20 cellular contexts compared by ENCODE assay signal in the genomic region with DNA sequence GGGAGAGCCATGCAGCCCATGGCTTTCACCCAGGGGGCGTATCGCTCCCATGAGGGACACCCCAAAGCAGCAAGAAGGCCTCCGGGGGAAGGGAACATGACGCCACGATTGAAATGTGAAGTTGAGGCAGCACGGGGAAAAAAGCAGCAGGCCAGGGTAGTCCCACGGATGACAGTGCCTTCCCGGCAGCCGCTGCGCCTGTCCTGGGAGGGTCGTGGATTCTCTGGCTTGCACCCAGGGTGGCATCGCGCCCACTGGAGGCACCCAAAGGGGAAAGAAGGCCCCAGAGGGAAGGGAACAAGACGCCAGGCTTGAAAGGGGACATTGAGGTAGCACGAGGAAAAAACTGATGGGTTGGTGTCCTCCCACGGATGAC.
DNase-seq lines count a peak whose midpoint lies in the region; ATAC-seq and TF ChIP-seq lines count a peak whose summit lies in the region.
"Had no signal": no experiment of that assay in that cellular context is flagged by ENCODE, and none has a peak within 500 bp of the region (broad histone marks: within the 10 kb centered on the region; RNA-seq: fewer than 3 reads in every experiment).

No MANE protein-coding gene starts in this region.

- intact Hi-C loops in Right ventricle myocardium superior (cut with DNase I), result no loop called here
- intact Hi-C loops in PC-9 (cut with micrococcal nuclease; ENCODE audit: unreplicated experiment), result no loop called here
- intact Hi-C loops in colonic mucosa (cut with DNase I), result no loop called here

- H3K4me3 ChIP-seq in right atrium auricular region (no peak overlapping the region), PC-9 (no peak overlapping the region), neuronal stem cell (ENCODE audit: low read length in 2 of 2) (no peak overlapping the region), colonic mucosa (no peak overlapping the region)
- H3K4me3 ChIP-seq: A549; BLaER1 treated with 17β-estradiol and CSF1 and Interleukin-3, amounts not matched to agents 10 nM and 100 nM; GM23338 had no signal

- H3K4me2 ChIP-seq in PC-9, result no peak overlapping the region
- H3K4me2 ChIP-seq in neuronal stem cell (ENCODE audit: insufficient read depth, low read length, poor library complexity, severe bottlenecking), result no peak overlapping the region
- H3K4me2 ChIP-seq: BLaER1 treated with 17β-estradiol and CSF1 and Interleukin-3, amounts not matched to agents 10 nM and 100 nM; GM23338 had no signal

- H4K20me1 ChIP-seq in PC-9 (ENCODE audit: insufficient read depth), result no peaks in the 10 kb centered on the region
- H4K20me1 ChIP-seq: BLaER1 treated with 17β-estradiol and CSF1 and Interleukin-3, amounts not matched to agents 10 nM and 100 nM had no signal

- H3K9ac ChIP-seq in neuronal stem cell (ENCODE audit: low read depth, low read length, poor library complexity) (no peak overlapping the region), colonic mucosa (ENCODE audit: low read depth in 2 of 2, low read length in 2 of 2) (no peak overlapping the region)
- H3K9ac ChIP-seq: BLaER1 treated with 17β-estradiol and CSF1 and Interleukin-3, amounts not matched to agents 10 nM and 100 nM had no signal

- DNase-seq in right atrium auricular region (ENCODE audit: low spot score) (peak; percentile 52), Right ventricle myocardium superior (no peak), PC-9 (no peak), neuronal stem cell (ENCODE audit: low spot score) (no peak), colonic mucosa (no peak)
- DNase-seq: 8988T; ACHN; AML-193; BE2C; CD4-positive, alpha-beta T cell; CD8-positive, alpha-beta memory T cell; DMS 273 treated with DMSO at 0.1 percent for 48 hours; DND-41; H9; HFFc6 had no signal

- no peak overlapping the region for H2BK12ac ChIP-seq in neuronal stem cell (ENCODE audit: low read length)

- H3K18ac ChIP-seq in neuronal stem cell (ENCODE audit: low read length), result no peak overlapping the region

- H3K23ac ChIP-seq in neuronal stem cell (ENCODE audit: low read depth, low read length, poor library complexity), result no peak overlapping the region

- H2AFZ ChIP-seq in PC-9 (0 out of 2 replicates have a peak overlapping the region, but pooled peaks have one; percentile 55), neuronal stem cell (ENCODE audit: low read length) (peak overlapping the region; percentile 56)
- H2AFZ ChIP-seq: GM23338 had no signal

- POLR2A ChIA-PET in PC-9 (lab: Charles Lee; ENCODE audit: unreplicated experiment), result no interaction called here

- H2BK15ac ChIP-seq in neuronal stem cell (ENCODE audit: low read length), result no peak overlapping the region

- no peaks in the 10 kb centered on the region for H3K9me2 ChIP-seq in PC-9 (ENCODE audit: insufficient read depth)

- H2BK120ac ChIP-seq in neuronal stem cell (ENCODE audit: low read depth, low read length), result no peak overlapping the region

- H3K79me2 ChIP-seq in PC-9 (ENCODE audit: low read depth), result no peaks in the 10 kb centered on the region

- no peaks in the 10 kb centered on the region for H3K4me1 ChIP-seq in right atrium auricular region
- peaks cover 3% of the 10 kb centered on the region for H3K4me1 ChIP-seq in PC-9 (replicated peaks; ENCODE audit: insufficient read depth)
- H3K4me1 ChIP-seq in neuronal stem cell (ENCODE audit: control insufficient read depth in 2 of 2, insufficient read depth in 1 of 2, low read depth in 1 of 2, low read length in 2 of 2), result no peaks in the 10 kb centered on the region
- H3K4me1 ChIP-seq in colonic mucosa, result no peaks in the 10 kb centered on the region
- H3K4me1 ChIP-seq: A549; BE2C; BLaER1 treated with 17β-estradiol and CSF1 and Interleukin-3, amounts not matched to agents 10 nM and 100 nM had no signal

- H2AK5ac ChIP-seq in neuronal stem cell (ENCODE audit: low read depth, low read length), result no peak overlapping the region

- no peak overlapping the region for H2BK5ac ChIP-seq in neuronal stem cell (ENCODE audit: low read length)

- no peak overlapping the region for H3K27ac ChIP-seq in right atrium auricular region
- no peak overlapping the region for H3K27ac ChIP-seq in PC-9
- no peak overlapping the region for H3K27ac ChIP-seq in neuronal stem cell (replicated peaks; ENCODE audit: low read length)
- H3K27ac ChIP-seq in colonic mucosa, result no peak overlapping the region
- H3K27ac ChIP-seq: A549; BLaER1 treated with 17β-estradiol and CSF1 and Interleukin-3, amounts not matched to agents 10 nM and 100 nM had no signal

- no peaks in the 10 kb centered on the region for H3K27me3 ChIP-seq in right atrium auricular region
- H3K27me3 ChIP-seq in PC-9 (ENCODE audit: insufficient read depth, low read depth), result peaks cover 59% of the 10 kb centered on the region
- no peaks in the 10 kb centered on the region for H3K27me3 ChIP-seq in neuronal stem cell (ENCODE audit: control insufficient read depth in 3 of 3, insufficient read depth in 3 of 3, low read depth in 1 of 3, low read length in 3 of 3)
- H3K27me3 ChIP-seq in colonic mucosa, result no peaks in the 10 kb centered on the region
- H3K27me3 ChIP-seq: BLaER1 treated with 17β-estradiol and CSF1 and Interleukin-3, amounts not matched to agents 10 nM and 100 nM had no signal

- H3K9me3 ChIP-seq in right atrium auricular region, result no peaks in the 10 kb centered on the region
- no peaks in the 10 kb centered on the region for H3K9me3 ChIP-seq in PC-9 (ENCODE audit: insufficient read depth, low read depth)
- peaks cover 0 to 75% of the 10 kb centered on the region in 2 donors for H3K9me3 ChIP-seq in neuronal stem cell (replicated peaks in 1 of 2; ENCODE audit: control insufficient read depth in 2 of 2, insufficient read depth in 1 of 2, low read depth in 1 of 2, low read length in 2 of 2)
- H3K9me3 ChIP-seq in colonic mucosa, result no peaks in the 10 kb centered on the region
- H3K9me3 ChIP-seq: BE2C had no signal

- H3K36me3 ChIP-seq in right atrium auricular region, result no peaks in the 10 kb centered on the region
- H3K36me3 ChIP-seq in PC-9 (ENCODE audit: low read depth), result no peaks in the 10 kb centered on the region
- H3K36me3 ChIP-seq in neuronal stem cell (replicated peaks in 1 of 2; ENCODE audit: control insufficient read depth in 2 of 2, insufficient read depth in 2 of 2, low read length in 2 of 2), result no peaks in the 10 kb centered on the region
- no peaks in the 10 kb centered on the region for H3K36me3 ChIP-seq in colonic mucosa
- H3K36me3 ChIP-seq: BE2C; BLaER1 treated with 17β-estradiol and CSF1 and Interleukin-3, amounts not matched to agents 10 nM and 100 nM had no signal

- no peak overlapping the region for H3K4ac ChIP-seq in neuronal stem cell (ENCODE audit: low read length)

- peaks cover 3% of the 10 kb centered on the region for H3K79me1 ChIP-seq in neuronal stem cell (ENCODE audit: low read depth, low read length)

- H4K91ac ChIP-seq in neuronal stem cell (ENCODE audit: low read depth, low read length, poor library complexity), result no peak overlapping the region

- WGBS in neuronal stem cell (ENCODE audit: extremely low coverage in 2 of 2, insufficient read length in 2 of 2, insufficient replicate concordance in 1 of 2), 2 donors, result no CpG with 5 or more reads among the region's 16 CpGs

- BruUV-seq in PC-9 (replicated peaks; lab: Mats Ljungman, UMichigan), result no TSS peak

- CTCF ChIA-PET in PC-9 (lab: Charles Lee), result no interaction called here

- H4K8ac ChIP-seq in neuronal stem cell (ENCODE audit: low read depth, low read length), result no peak overlapping the region

- no peaks in the 10 kb centered on the region for H3F3A ChIP-seq in PC-9 (ENCODE audit: insufficient read depth, low read depth)

- TF ChIP-seq CTCF in right atrium auricular region (IDR thresholded peaks at IDR 0.05) (no peak), PC-9 (conservative IDR thresholded peaks at IDR 0.05) (no peak), colonic mucosa (IDR thresholded peaks at IDR 0.05) (no peak)

- no peak overlapping the region for H3K14ac ChIP-seq in neuronal stem cell (ENCODE audit: low read length)

- ATAC-seq in Right ventricle myocardium superior (ENCODE audit: poor library complexity), result no peak
- no peak for ATAC-seq in GM21723 (IDR thresholded peaks at IDR 0.05; ENCODE audit: unreplicated experiment)
- no peak for ATAC-seq in GM19395 (IDR thresholded peaks at IDR 0.05; ENCODE audit: unreplicated experiment)
- ATAC-seq: GM23338 had no signal
